23 cellular contexts compared by ENCODE assay signal in the genomic region with DNA sequence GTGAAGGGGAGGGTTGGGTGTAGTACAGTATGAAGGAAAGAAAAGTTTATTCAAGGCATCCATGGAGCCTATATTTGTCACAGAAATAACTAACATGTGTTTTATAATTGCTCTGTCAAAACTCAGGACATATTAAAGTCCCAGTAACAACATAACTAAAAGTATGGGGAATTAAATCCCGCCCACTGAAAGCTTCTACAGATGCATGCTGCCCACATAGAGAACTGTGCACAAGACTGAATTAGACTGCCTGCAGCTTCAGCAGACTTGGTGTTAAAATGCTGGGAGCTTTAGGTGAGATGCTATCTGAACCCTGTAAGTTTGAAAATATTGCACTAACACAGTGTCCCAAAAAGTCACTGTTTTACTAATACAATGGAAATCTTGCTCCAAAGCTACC.
"Had no signal": no experiment of that assay in that cellular context is flagged by ENCODE, and none has a peak within 500 bp of the region (broad histone marks: within the 10 kb centered on the region; RNA-seq: fewer than 3 reads in every experiment).

No MANE protein-coding gene starts in this region.

- H2AFZ ChIP-seq: parathyroid adenoma had no signal

- DNase-seq: cortex of kidney; effector CD4-positive, alpha-beta T cell; kidney; mesenchymal stem cell; mucosa of descending colon; naive B cell; stimulated activated CD4-positive, alpha-beta T cell treated with anti-CD3 and anti-CD28 coated beads, Interleukin-2, amount 100 ng/mL, for 24 hours; stimulated activated CD4-positive, alpha-beta T cell treated with anti-CD3 and anti-CD28 coated beads, Interleukin-4, amount 100 ng/mL, for 24 hours; stimulated activated naive CD8-positive, alpha-beta T cell treated with anti-CD3 and anti-CD28 coated beads, Interleukin-15, Interleukin-2, amounts not matched to agents 100 U/mL and 50 U/mL, for 24 hours; substantia nigra; testis; tibial artery had no signal

- H3K9me3 Mint-ChIP-seq: mesothelial cell of epicardium; natural killer cell treated with Interleukin-12 subunit alpha and Interleukin-12 subunit beta and Interleukin-15 and Interleukin-18, amount 100 ng/mL, for 72 hours; neural crest cell; stimulated activated effector memory CD8-positive, alpha-beta T cell treated with anti-CD3 and anti-CD28 coated beads, Interleukin-12 subunit alpha, Interleukin-12 subunit beta, amount 100 ng/mL, for 72 hours; type B pancreatic cell had no signal

- H3K9me3 ChIP-seq: mucosa of descending colon, right atrium auricular region, testis, tibial artery had no signal

- ATAC-seq: left lobe of liver; mucosa of descending colon; natural killer cell treated with Interleukin-12 subunit alpha and Interleukin-12 subunit beta and Interleukin-15 and Interleukin-18, amount 100 ng/mL, for 72 hours; sciatic nerve; stimulated activated effector memory CD8-positive, alpha-beta T cell treated with anti-CD3 and anti-CD28 coated beads, Interleukin-12 subunit alpha, Interleukin-12 subunit beta, amount 100 ng/mL, for 72 hours; stimulated activated naive CD8-positive, alpha-beta T cell treated with anti-CD3 and anti-CD28 coated beads, Interleukin-15, Interleukin-2, amounts not matched to agents 100 U/mL and 50 U/mL, for 24 hours had no signal

- H3K27me3 Mint-ChIP-seq: naive B cell; natural killer cell treated with Interleukin-12 subunit alpha and Interleukin-12 subunit beta and Interleukin-15 and Interleukin-18, amount 100 ng/mL, for 72 hours; progenitor cell of endocrine pancreas had no signal

- H3K36me3 ChIP-seq: right atrium auricular region, tibial artery had no signal

- H3K27ac Mint-ChIP-seq: mesothelial cell of epicardium; natural killer cell treated with Interleukin-12 subunit alpha and Interleukin-12 subunit beta and Interleukin-15 and Interleukin-18, amount 100 ng/mL, for 72 hours; progenitor cell of endocrine pancreas; stimulated activated effector memory CD8-positive, alpha-beta T cell treated with anti-CD3 and anti-CD28 coated beads, Interleukin-12 subunit alpha, Interleukin-12 subunit beta, amount 100 ng/mL, for 72 hours; type B pancreatic cell had no signal

- H3K9ac ChIP-seq: parathyroid adenoma had no signal

- H3K4me1 Mint-ChIP-seq: mesothelial cell of epicardium had no signal

- H3K79me2 ChIP-seq: parathyroid adenoma had no signal

- H3K36me3 Mint-ChIP-seq: mesothelial cell of epicardium; naive B cell; natural killer cell treated with Interleukin-12 subunit alpha and Interleukin-12 subunit beta and Interleukin-15 and Interleukin-18, amount 100 ng/mL, for 72 hours; stimulated activated effector memory CD8-positive, alpha-beta T cell treated with anti-CD3 and anti-CD28 coated beads, Interleukin-12 subunit alpha, Interleukin-12 subunit beta, amount 100 ng/mL, for 72 hours; type B pancreatic cell had no signal

- H3K4me1 ChIP-seq: parathyroid adenoma, right atrium auricular region, testis had no signal

- H3K4me3 ChIP-seq: lung, mucosa of descending colon, right atrium auricular region, testis, tibial artery had no signal

- H3K4me3 Mint-ChIP-seq: mesothelial cell of epicardium; naive B cell; natural killer cell treated with Interleukin-12 subunit alpha and Interleukin-12 subunit beta and Interleukin-15 and Interleukin-18, amount 100 ng/mL, for 72 hours; neural crest cell; stimulated activated effector memory CD8-positive, alpha-beta T cell treated with anti-CD3 and anti-CD28 coated beads, Interleukin-12 subunit alpha, Interleukin-12 subunit beta, amount 100 ng/mL, for 72 hours; type B pancreatic cell had no signal

- H3K27me3 ChIP-seq: right atrium auricular region, testis, tibial artery had no signal

- H3K27ac ChIP-seq: parathyroid adenoma, right atrium auricular region, testis, tibial artery had no signal
